In genomic region chr4:75895744-75896314, GRCh38 we compare ENCODE assay signal across 1 cellular context.
TF ChIP-seq lines count a peak whose summit lies in the region.

No MANE protein-coding gene starts in this region.

TF ChIP-seq in GM12878, 131 proteins besides CTCF, POLR2A, EP300 and RAD21:
- TF ChIP-seq, protein P1, sequence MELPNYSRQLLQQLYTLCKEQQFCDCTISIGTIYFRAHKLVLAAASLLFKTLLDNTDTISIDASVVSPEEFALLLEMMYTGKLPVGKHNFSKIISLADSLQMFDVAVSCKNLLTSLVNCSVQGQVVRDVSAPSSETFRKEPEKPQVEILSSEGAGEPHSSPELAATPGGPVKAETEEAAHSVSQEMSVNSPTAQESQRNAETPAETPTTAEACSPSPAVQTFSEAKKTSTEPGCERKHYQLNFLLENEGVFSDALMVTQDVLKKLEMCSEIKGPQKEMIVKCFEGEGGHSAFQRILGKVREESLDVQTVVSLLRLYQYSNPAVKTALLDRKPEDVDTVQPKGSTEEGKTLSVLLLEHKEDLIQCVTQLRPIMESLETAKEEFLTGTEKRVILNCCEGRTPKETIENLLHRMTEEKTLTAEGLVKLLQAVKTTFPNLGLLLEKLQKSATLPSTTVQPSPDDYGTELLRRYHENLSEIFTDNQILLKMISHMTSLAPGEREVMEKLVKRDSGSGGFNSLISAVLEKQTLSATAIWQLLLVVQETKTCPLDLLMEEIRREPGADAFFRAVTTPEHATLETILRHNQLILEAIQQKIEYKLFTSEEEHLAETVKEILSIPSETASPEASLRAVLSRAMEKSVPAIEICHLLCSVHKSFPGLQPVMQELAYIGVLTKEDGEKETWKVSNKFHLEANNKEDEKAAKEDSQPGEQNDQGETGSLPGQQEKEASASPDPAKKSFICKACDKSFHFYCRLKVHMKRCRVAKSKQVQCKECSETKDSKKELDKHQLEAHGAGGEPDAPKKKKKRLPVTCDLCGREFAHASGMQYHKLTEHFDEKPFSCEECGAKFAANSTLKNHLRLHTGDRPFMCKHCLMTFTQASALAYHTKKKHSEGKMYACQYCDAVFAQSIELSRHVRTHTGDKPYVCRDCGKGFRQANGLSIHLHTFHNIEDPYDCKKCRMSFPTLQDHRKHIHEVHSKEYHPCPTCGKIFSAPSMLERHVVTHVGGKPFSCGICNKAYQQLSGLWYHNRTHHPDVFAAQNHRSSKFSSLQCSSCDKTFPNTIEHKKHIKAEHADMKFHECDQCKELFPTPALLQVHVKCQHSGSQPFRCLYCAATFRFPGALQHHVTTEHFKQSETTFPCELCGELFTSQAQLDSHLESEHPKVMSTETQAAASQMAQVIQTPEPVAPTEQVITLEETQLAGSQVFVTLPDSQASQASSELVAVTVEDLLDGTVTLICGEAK (IDR thresholded peaks at IDR 0.05; ENCODE audit: borderline replicate concordance): no peak
- no peak for TF ChIP-seq YBX1 (IDR thresholded peaks at IDR 0.05)
- no peak for TF ChIP-seq CBX3 (IDR thresholded peaks at IDR 0.05; ENCODE audit: borderline replicate concordance, low read depth)
- TF ChIP-seq TCF3 (IDR thresholded peaks at IDR 0.05; ENCODE audit: borderline replicate concordance, insufficient read depth, low read depth, low read length): no peak
- peak; percentile 29; the same call in 1 of the 2 replicates for TF ChIP-seq SMC3 (IDR thresholded peaks at IDR 0.05; ENCODE audit: borderline replicate concordance, low read length)
- TF ChIP-seq TCF7 (IDR thresholded peaks at IDR 0.05; ENCODE audit: borderline replicate concordance): no peak
- no peak for TF ChIP-seq CHD4 (IDR thresholded peaks at IDR 0.05)
- TF ChIP-seq, protein P2, sequence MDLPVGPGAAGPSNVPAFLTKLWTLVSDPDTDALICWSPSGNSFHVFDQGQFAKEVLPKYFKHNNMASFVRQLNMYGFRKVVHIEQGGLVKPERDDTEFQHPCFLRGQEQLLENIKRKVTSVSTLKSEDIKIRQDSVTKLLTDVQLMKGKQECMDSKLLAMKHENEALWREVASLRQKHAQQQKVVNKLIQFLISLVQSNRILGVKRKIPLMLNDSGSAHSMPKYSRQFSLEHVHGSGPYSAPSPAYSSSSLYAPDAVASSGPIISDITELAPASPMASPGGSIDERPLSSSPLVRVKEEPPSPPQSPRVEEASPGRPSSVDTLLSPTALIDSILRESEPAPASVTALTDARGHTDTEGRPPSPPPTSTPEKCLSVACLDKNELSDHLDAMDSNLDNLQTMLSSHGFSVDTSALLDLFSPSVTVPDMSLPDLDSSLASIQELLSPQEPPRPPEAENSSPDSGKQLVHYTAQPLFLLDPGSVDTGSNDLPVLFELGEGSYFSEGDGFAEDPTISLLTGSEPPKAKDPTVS (IDR thresholded peaks at IDR 0.05; ENCODE audit: low read depth, low read length): no peak
- TF ChIP-seq, protein P3, sequence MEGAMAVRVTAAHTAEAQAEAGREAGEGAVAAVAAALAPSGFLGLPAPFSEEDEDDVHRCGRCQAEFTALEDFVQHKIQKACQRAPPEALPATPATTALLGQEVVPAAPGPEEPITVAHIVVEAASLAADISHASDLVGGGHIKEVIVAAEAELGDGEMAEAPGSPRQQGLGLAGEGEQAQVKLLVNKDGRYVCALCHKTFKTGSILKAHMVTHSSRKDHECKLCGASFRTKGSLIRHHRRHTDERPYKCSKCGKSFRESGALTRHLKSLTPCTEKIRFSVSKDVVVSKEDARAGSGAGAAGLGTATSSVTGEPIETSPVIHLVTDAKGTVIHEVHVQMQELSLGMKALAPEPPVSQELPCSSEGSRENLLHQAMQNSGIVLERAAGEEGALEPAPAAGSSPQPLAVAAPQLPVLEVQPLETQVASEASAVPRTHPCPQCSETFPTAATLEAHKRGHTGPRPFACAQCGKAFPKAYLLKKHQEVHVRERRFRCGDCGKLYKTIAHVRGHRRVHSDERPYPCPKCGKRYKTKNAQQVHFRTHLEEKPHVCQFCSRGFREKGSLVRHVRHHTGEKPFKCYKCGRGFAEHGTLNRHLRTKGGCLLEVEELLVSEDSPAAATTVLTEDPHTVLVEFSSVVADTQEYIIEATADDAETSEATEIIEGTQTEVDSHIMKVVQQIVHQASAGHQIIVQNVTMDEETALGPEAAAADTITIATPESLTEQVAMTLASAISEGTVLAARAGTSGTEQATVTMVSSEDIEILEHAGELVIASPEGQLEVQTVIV (IDR thresholded peaks at IDR 0.05; ENCODE audit: borderline replicate concordance, partially characterized antibody): no peak
- peak; percentile 62 for TF ChIP-seq NR2F1 (conservative IDR thresholded peaks at IDR 0.05)
TF ChIP-seq in GM12878: peak in this region for 2.
